ENCODE assay signal across 14 cellular contexts in genomic region chr14:38089123-38089522, GRCh38.
DNase-seq lines count a peak whose midpoint lies in the region; ATAC-seq, FAIRE-seq and TF ChIP-seq lines count a peak whose summit lies in the region.
"Had no signal": no experiment of that assay in that cellular context is flagged by ENCODE, and none has a peak within 500 bp of the region (broad histone marks: within the 10 kb centered on the region; RNA-seq: fewer than 3 reads in every experiment).

No MANE protein-coding gene starts in this region.

- no peaks in the 10 kb centered on the region for H3K27me3 ChIP-seq in OCI-LY1 (ENCODE audit: insufficient read depth, low read length)
- H3K27me3 ChIP-seq in esophagus muscularis mucosa = no peaks in the 10 kb centered on the region
- no peaks in the 10 kb centered on the region for H3K27me3 ChIP-seq in small intestine (ENCODE audit: control insufficient read depth in 2 of 2, insufficient read depth in 2 of 2, low read length in 2 of 2)
- H3K27me3 ChIP-seq: vagina had no signal

- TF ChIP-seq CTCF in OCI-LY1 (IDR thresholded peaks at IDR 0.05; ENCODE audit: low read length) (no peak), esophagus muscularis mucosa (IDR thresholded peaks at IDR 0.05) (no peak)

- H3K36me3 ChIP-seq in OCI-LY1 (ENCODE audit: insufficient read depth, low read length) (no peaks in the 10 kb centered on the region), esophagus muscularis mucosa (no peaks in the 10 kb centered on the region), small intestine (ENCODE audit: control insufficient read depth in 2 of 2, insufficient read depth in 2 of 2, low read length in 2 of 2) (no peaks in the 10 kb centered on the region)
- H3K36me3 ChIP-seq: vagina had no signal

- ATAC-seq in activated T-cell treated with anti-CD3 and anti-CD28 coated beads, Interleukin-2, amount 50 U/mL, for 72 hours (replicated peaks in 1 of 2) = no peak

- intact Hi-C loops in esophagus muscularis mucosa (cut with DNase I) = no loop called here

- H3K27ac ChIP-seq in OCI-LY1 (ENCODE audit: low read depth, low read length, poor library complexity, severe bottlenecking) (peak overlapping the region; percentile 5), esophagus muscularis mucosa (replicated peaks in 1 of 4) (no peak overlapping the region), small intestine (ENCODE audit: low read depth in 1 of 2, low read length in 1 of 2) (no peak overlapping the region)
- H3K27ac ChIP-seq: KMS-11, vagina had no signal

- H3K27me3 Mint-ChIP-seq in activated T-cell treated with anti-CD3 and anti-CD28 coated beads, Interleukin-2, amount 50 U/mL, for 72 hours (ENCODE audit: low read depth) = no peaks in the 10 kb centered on the region

- DNase-seq in activated T-cell treated with anti-CD3 and anti-CD28 coated beads, Interleukin-2, amount 50 U/mL, for 72 hours = no peak
- DNase-seq in activated T-cell treated with anti-CD3 and anti-CD28 coated beads for 4 hours = no peak
- DNase-seq in esophagus muscularis mucosa (ENCODE audit: extremely low spot score) = no peak
- DNase-seq in small intestine = peak; percentile 30
- DNase-seq in HCEC 1CT = no peak
- no peak for DNase-seq in iPS-NIHi11 (ENCODE audit: low spot score)
- DNase-seq in GM03348 (ENCODE audit: low spot score) = no peak
- DNase-seq: activated CD4-positive, CD25-positive, alpha-beta regulatory T cell treated with anti-CD3 and anti-CD28 coated beads, Interleukin-2, amount 50 U/mL, for 72 hours; activated gamma-delta T cell; EL; NCI-H2107 had no signal

- H3K4me1 ChIP-seq in OCI-LY1 (ENCODE audit: insufficient read depth, low read length, severe bottlenecking) (peaks cover 37% of the 10 kb centered on the region), esophagus muscularis mucosa (no peaks in the 10 kb centered on the region), small intestine (ENCODE audit: control insufficient read depth in 2 of 2, insufficient read depth in 1 of 2, low read depth in 1 of 2, low read length in 1 of 2) (no peaks in the 10 kb centered on the region)
- H3K4me1 ChIP-seq: vagina had no signal

- H3K9me3 Mint-ChIP-seq in activated T-cell treated with anti-CD3 and anti-CD28 coated beads, Interleukin-2, amount 50 U/mL, for 72 hours = peaks cover 14 to 18% of the 10 kb centered on the region in 2 donors

- no peaks in the 10 kb centered on the region for H3F3A ChIP-seq in OCI-LY1 (ENCODE audit: insufficient read depth, low read length)

- H3K4me3 ChIP-seq in OCI-LY1 (ENCODE audit: low read depth, low read length, poor library complexity, severe bottlenecking) (peak overlapping the region; percentile 34), esophagus muscularis mucosa (peak overlapping the region in 3 of 4 donors; percentile 15 to 25 (median 24)), small intestine (ENCODE audit: low read depth in 1 of 2, low read length in 2 of 2) (no peak overlapping the region)

- H3K9me3 ChIP-seq in OCI-LY1 (ENCODE audit: low read length) (peaks cover 7% of the 10 kb centered on the region; the same call in 1 of the 2 replicates), esophagus muscularis mucosa (peaks cover 0 to 14% (median 13%) of the 10 kb centered on the region in 4 donors), small intestine (ENCODE audit: control insufficient read depth, low read depth) (no peaks in the 10 kb centered on the region)

- no peaks in the 10 kb centered on the region for H3K79me2 ChIP-seq in OCI-LY1 (ENCODE audit: insufficient read depth, low read length)

- peak overlapping the region; percentile 38 for H3K9ac ChIP-seq in OCI-LY1 (ENCODE audit: low read length)
- H3K9ac ChIP-seq: KMS-11 had no signal

- H3K27ac Mint-ChIP-seq in activated T-cell treated with anti-CD3 and anti-CD28 coated beads, Interleukin-2, amount 50 U/mL, for 72 hours = peak overlapping the region; percentile 75

- peak; percentile 65 for FAIRE-seq in small intestine (lab: Jason Lieb, UNC)

- 50% methylated on average over 3 of the region's 3 CpGs for WGBS in esophagus muscularis mucosa
- WGBS in small intestine, 3 donors = 22 to 42% (median 41%) methylated on average over 3 of the region's 3 CpGs

- no peaks in the 10 kb centered on the region for H4K20me1 ChIP-seq in OCI-LY1 (ENCODE audit: insufficient read depth, low read length)

- H2AFZ ChIP-seq in OCI-LY1 (ENCODE audit: low read length) = peak overlapping the region; percentile 43; the same call in 1 of the 2 replicates

- no peak for TF ChIP-seq EP300 in esophagus muscularis mucosa (IDR thresholded peaks at IDR 0.05)

- no peak for TF ChIP-seq POLR2A in esophagus muscularis mucosa (IDR thresholded peaks at IDR 0.05; ENCODE audit: low read depth)

- H3K4me3 Mint-ChIP-seq in activated T-cell treated with anti-CD3 and anti-CD28 coated beads, Interleukin-2, amount 50 U/mL, for 72 hours = peak overlapping the region; percentile 13 to 78

- H3K4me1 Mint-ChIP-seq in activated T-cell treated with anti-CD3 and anti-CD28 coated beads, Interleukin-2, amount 50 U/mL, for 72 hours (ENCODE audit: low read depth) = no peaks in the 10 kb centered on the region

- H3K4me2 ChIP-seq in OCI-LY1 (ENCODE audit: low read length) = peak overlapping the region; percentile 60
- H3K4me2 ChIP-seq: KMS-11 had no signal

- peaks cover 13 to 19% of the 10 kb centered on the region in 2 donors for H3K36me3 Mint-ChIP-seq in activated T-cell treated with anti-CD3 and anti-CD28 coated beads, Interleukin-2, amount 50 U/mL, for 72 hours (ENCODE audit: insufficient read depth in 2 of 2)

- no peaks in the 10 kb centered on the region for H3K9me2 ChIP-seq in OCI-LY1 (ENCODE audit: low read depth, low read length)

Comparison
In these comparisons a context has a peak if more than half of its experiments do, and no peak if none do; other contexts are left out.
1. H3K4me3 ChIP-seq: peak in OCI-LY1 (single experiment) and esophagus muscularis mucosa (3 of 4); none in small intestine (0 of 2).